In genomic region chr12:26195641-26196423, GRCh38 we compare ENCODE assay signal across 8 cellular contexts. TPM values are rescaled to one million over a fixed set of nuclear protein-coding genes. Genes with fewer than 3 reads are reported as not detected.
DNase-seq lines count a peak whose midpoint lies in the region; TF ChIP-seq lines count a peak whose summit lies in the region.

No MANE protein-coding gene starts in this region.

- H3K4me3 Mint-ChIP-seq in activated CD4-positive, alpha-beta T cell treated with anti-CD3 and anti-CD28 coated beads, Interleukin-2, amount 10 ng/mL, durations not matched to agents 7 days and 5 days, result peak overlapping the region; percentile 68
- H3K4me3 Mint-ChIP-seq in activated naive CD8-positive, alpha-beta T cell, result peak overlapping the region; percentile 78

- no peak for DNase-seq in activated CD4-positive, alpha-beta T cell treated with anti-CD3 and anti-CD28 coated beads, Interleukin-2, amount 10 ng/mL, durations not matched to agents 7 days and 5 days
- DNase-seq in activated CD4-positive, alpha-beta T cell treated with anti-CD3 and anti-CD28 coated beads, Interleukin-2, amount 50 U/mL, for 1 hour, result no peak
- DNase-seq in HS-5 (ENCODE audit: low read depth) (peak; percentile 2), cardiac muscle cell (ENCODE audit: low read depth in 1 of 2, low spot score in 1 of 2) (peak; percentile 48 to 59), NCI-H2029 treated with DMSO at 0.1 percent for 48 hours (lab: John Stamatoyannopoulos, UW) (no peak), OCI-LY7 (ENCODE audit: low spot score) (no peak)

- H3K27ac ChIP-seq in cardiac muscle cell (no peak overlapping the region), OCI-LY7 (ENCODE audit: low read depth, low read length, poor library complexity, severe bottlenecking) (no peak overlapping the region)

- peaks cover 62% of the 10 kb centered on the region for H3K27me3 Mint-ChIP-seq in activated CD4-positive, alpha-beta T cell treated with anti-CD3 and anti-CD28 coated beads, Interleukin-2, amount 10 ng/mL, durations not matched to agents 7 days and 5 days
- peaks cover 32% of the 10 kb centered on the region for H3K27me3 Mint-ChIP-seq in activated naive CD8-positive, alpha-beta T cell

- intact Hi-C loops in OCI-LY7 (cut with micrococcal nuclease; ENCODE audit: unreplicated experiment), result no loop called here

- H3K4me1 ChIP-seq in cardiac muscle cell (ENCODE audit: low read depth), result no peaks in the 10 kb centered on the region
- H3K4me1 ChIP-seq in neuron (ENCODE audit: insufficient read depth, low read length), result peaks cover 13% of the 10 kb centered on the region
- no peaks in the 10 kb centered on the region for H3K4me1 ChIP-seq in OCI-LY7 (ENCODE audit: insufficient read depth, low read length, poor library complexity, severe bottlenecking)

- H3K4me1 Mint-ChIP-seq in activated CD4-positive, alpha-beta T cell treated with anti-CD3 and anti-CD28 coated beads, Interleukin-2, amount 10 ng/mL, durations not matched to agents 7 days and 5 days, result peaks cover 10% of the 10 kb centered on the region
- peaks cover 6% of the 10 kb centered on the region for H3K4me1 Mint-ChIP-seq in activated naive CD8-positive, alpha-beta T cell (ENCODE audit: low read depth)

- H3K27me3 ChIP-seq in cardiac muscle cell, result peaks cover 69% of the 10 kb centered on the region
- H3K27me3 ChIP-seq in neuron (ENCODE audit: insufficient read depth, low read length), result no peaks in the 10 kb centered on the region

- BruUV-seq in OCI-LY7 (replicated peaks; lab: Mats Ljungman, UMichigan), result no TSS peak

- no peaks in the 10 kb centered on the region for H3K36me3 Mint-ChIP-seq in activated CD4-positive, alpha-beta T cell treated with anti-CD3 and anti-CD28 coated beads, Interleukin-2, amount 10 ng/mL, durations not matched to agents 7 days and 5 days (ENCODE audit: low read depth)
- no peaks in the 10 kb centered on the region for H3K36me3 Mint-ChIP-seq in activated naive CD8-positive, alpha-beta T cell

- H3K4me3 ChIP-seq in cardiac muscle cell, result peak overlapping the region; percentile 38
- H3K4me3 ChIP-seq in neuron (ENCODE audit: low read length), result peak overlapping the region; percentile 54
- H3K4me3 ChIP-seq in OCI-LY7 (ENCODE audit: low read depth, low read length, poor library complexity, severe bottlenecking), result no peak overlapping the region

- POLR2A ChIA-PET in activated CD4-positive, alpha-beta T cell treated with anti-CD3 and anti-CD28 coated beads, Interleukin-2, amount 10 ng/mL, durations not matched to agents 7 days and 5 days (lab: Charles Lee), result no interaction called here
- POLR2A ChIA-PET in OCI-LY7 (lab: Charles Lee), result no interaction called here

- no peak overlapping the region for H3K27ac Mint-ChIP-seq in activated CD4-positive, alpha-beta T cell treated with anti-CD3 and anti-CD28 coated beads, Interleukin-2, amount 10 ng/mL, durations not matched to agents 7 days and 5 days
- no peak overlapping the region for H3K27ac Mint-ChIP-seq in activated naive CD8-positive, alpha-beta T cell

- H3K4me2 ChIP-seq in OCI-LY7 (ENCODE audit: low read length), result no peak overlapping the region

- no peaks in the 10 kb centered on the region for H3K9me2 ChIP-seq in OCI-LY7 (ENCODE audit: insufficient read depth, low read length)

- CTCF ChIA-PET in activated CD4-positive, alpha-beta T cell treated with anti-CD3 and anti-CD28 coated beads, Interleukin-2, amount 10 ng/mL, durations not matched to agents 7 days and 5 days (lab: Charles Lee), result no interaction called here
- CTCF ChIA-PET in OCI-LY7 (lab: Charles Lee; ENCODE audit: unreplicated experiment), result no interaction called here

- TF ChIP-seq CTCF in cardiac muscle cell (IDR thresholded peaks at IDR 0.05; ENCODE audit: low read depth, low read length) (peak; percentile 6), OCI-LY7 (conservative IDR thresholded peaks at IDR 0.05; ENCODE audit: low read length) (no peak)

- H2AFZ ChIP-seq in neuron (ENCODE audit: low read depth, low read length) (peak overlapping the region; percentile 77), OCI-LY7 (ENCODE audit: low read length) (no peak overlapping the region)

- no peaks in the 10 kb centered on the region for H3K36me3 ChIP-seq in cardiac muscle cell
- no peaks in the 10 kb centered on the region for H3K36me3 ChIP-seq in neuron (ENCODE audit: insufficient read depth, low read length)
- no peaks in the 10 kb centered on the region for H3K36me3 ChIP-seq in OCI-LY7 (ENCODE audit: insufficient read depth, low read length)

- H3K9me3 ChIP-seq in cardiac muscle cell (ENCODE audit: low read depth) (no peaks in the 10 kb centered on the region), neuron (ENCODE audit: low read length) (no peaks in the 10 kb centered on the region), OCI-LY7 (ENCODE audit: low read length) (no peaks in the 10 kb centered on the region)

- no peaks in the 10 kb centered on the region for H4K20me1 ChIP-seq in OCI-LY7 (ENCODE audit: insufficient read depth, low read length)

- no peaks in the 10 kb centered on the region for H3K9me3 Mint-ChIP-seq in activated CD4-positive, alpha-beta T cell treated with anti-CD3 and anti-CD28 coated beads, Interleukin-2, amount 10 ng/mL, durations not matched to agents 7 days and 5 days
- H3K9me3 Mint-ChIP-seq in activated naive CD8-positive, alpha-beta T cell (ENCODE audit: low read depth), result no peaks in the 10 kb centered on the region

- H3K79me2 ChIP-seq in OCI-LY7 (ENCODE audit: insufficient read depth, low read depth, low read length), result no peaks in the 10 kb centered on the region

RNA-seq across cellular contexts. Expression of gene SSPN, which starts 0.5 kb away (rescaled TPM):
- not detected for total RNA-seq in activated CD4-positive, alpha-beta T cell treated with anti-CD3 and anti-CD28 coated beads, Interleukin-2, amount 10 ng/mL, durations not matched to agents 7 days and 5 days
- total RNA-seq in cardiac muscle cell (4.0 and 9.2 TPM in 2 replicates), OCI-LY7 (2022) (not detected in 2 replicates)
- 1.4 and 3.5 TPM in 2 replicates for polyA plus RNA-seq in cardiac muscle cell
- not detected in 2 replicates for total RNA-seq in OCI-LY7 (2014; rRNA removed; shearing (Covaris generic))

Comparison
In these comparisons a context has a peak if more than half of its experiments do, and no peak if none do; other contexts are left out.
1. DNase-seq: peak in HS-5 (single experiment) and cardiac muscle cell (2 of 2); none in activated CD4-positive, alpha-beta T cell treated with anti-CD3 and anti-CD28 coated beads, Interleukin-2, amount 10 ng/mL, durations not matched to agents 7 days and 5 days (single experiment), activated CD4-positive, alpha-beta T cell treated with anti-CD3 and anti-CD28 coated beads, Interleukin-2, amount 50 U/mL, for 1 hour (single experiment), NCI-H2029 treated with DMSO at 0.1 percent for 48 hours (single experiment) and OCI-LY7 (single experiment).